30 cellular contexts compared by ENCODE assay signal in genomic region chr13:77857810-77858209, GRCh38.
DNase-seq lines count a peak whose midpoint lies in the region; ATAC-seq, FAIRE-seq and TF ChIP-seq lines count a peak whose summit lies in the region.
"Had no signal": no experiment of that assay in that cellular context is flagged by ENCODE, and none has a peak within 500 bp of the region (broad histone marks: within the 10 kb centered on the region; RNA-seq: fewer than 3 reads in every experiment).

No MANE protein-coding gene starts in this region.

- no peak overlapping the region for H4K91ac ChIP-seq in H1 (replicated peaks; ENCODE audit: insufficient read length, low read length)

- H2BK12ac ChIP-seq in H1 (ENCODE audit: low read depth, low read length): no peak overlapping the region

- H3K79me1 ChIP-seq in H1 (ENCODE audit: low read depth, low read length): no peaks in the 10 kb centered on the region

- H3K23me2 ChIP-seq in H1 (ENCODE audit: low read depth, low read length): no peaks in the 10 kb centered on the region

- H3K14ac ChIP-seq in H1 (ENCODE audit: insufficient read length): no peak overlapping the region

- peak overlapping the region; percentile 7 for H3K27ac Mint-ChIP-seq in neural crest cell (ENCODE audit: unreplicated experiment)
- H3K27ac Mint-ChIP-seq: activated CD4-positive, alpha-beta memory T cell treated with anti-CD3 and anti-CD28 coated beads for 36 hours; immature natural killer cell; stimulated activated effector memory CD8-positive, alpha-beta T cell treated with anti-CD3 and anti-CD28 coated beads, Interleukin-12 subunit alpha, Interleukin-12 subunit beta, amount 100 ng/mL, for 72 hours had no signal

- H3K9me3 Mint-ChIP-seq in neural crest cell: peaks cover 3% of the 10 kb centered on the region
- H3K9me3 Mint-ChIP-seq: activated CD4-positive, alpha-beta memory T cell treated with anti-CD3 and anti-CD28 coated beads for 36 hours; immature natural killer cell; stimulated activated effector memory CD8-positive, alpha-beta T cell treated with anti-CD3 and anti-CD28 coated beads, Interleukin-12 subunit alpha, Interleukin-12 subunit beta, amount 100 ng/mL, for 72 hours had no signal

- H3K18ac ChIP-seq in H1 (ENCODE audit: extremely low read depth, low read length): no peak overlapping the region

- H3K4me3 ChIP-seq in H1 (ENCODE audit: extremely low read depth in 1 of 4, insufficient read depth in 2 of 4, low read depth in 3 of 4, low read length in 4 of 4) (no peak overlapping the region), mammary epithelial cell (replicated peaks in 1 of 3; ENCODE audit: insufficient read depth in 1 of 3, low read depth in 2 of 3, low read length in 3 of 3) (no peak overlapping the region)
- H3K4me3 ChIP-seq: BLaER1, PC-9, psoas muscle, transverse colon had no signal

- H3K9me3 ChIP-seq in H1 (ENCODE audit: insufficient read depth in 2 of 2, low read depth in 1 of 2, low read length in 1 of 2) (no peaks in the 10 kb centered on the region), mammary epithelial cell (replicated peaks; ENCODE audit: insufficient read depth, low read length) (no peaks in the 10 kb centered on the region)
- H3K9me3 ChIP-seq: BLaER1, psoas muscle, SK-N-SH, transverse colon had no signal

- H3K27me3 Mint-ChIP-seq in neural crest cell (ENCODE audit: low read depth): no peaks in the 10 kb centered on the region

- H3K56ac ChIP-seq in H1 (replicated peaks; ENCODE audit: insufficient read length, low read depth, low read length): no peak overlapping the region

- H3K36me3 ChIP-seq in H1 (ENCODE audit: control insufficient read depth in 2 of 4, insufficient read depth in 4 of 4, low read length in 3 of 4): no peaks in the 10 kb centered on the region
- no peaks in the 10 kb centered on the region for H3K36me3 ChIP-seq in mammary epithelial cell (ENCODE audit: insufficient read depth, low read length)
- H3K36me3 ChIP-seq: BLaER1, transverse colon had no signal

- no peak for TF ChIP-seq CTCF in H1 (IDR thresholded peaks at IDR 0.05; ENCODE audit: control extremely low read depth in 1 of 3, insufficient read depth in 1 of 3, low read depth in 1 of 3, low read length in 3 of 3)
- no peak for TF ChIP-seq CTCF in neural crest cell (conservative IDR thresholded peaks at IDR 0.05)
- no peak for TF ChIP-seq CTCF in mammary epithelial cell (conservative IDR thresholded peaks at IDR 0.05 in 1 of 2, IDR thresholded peaks at IDR 0.05 in 1 of 2; ENCODE audit: extremely low read depth in 1 of 2, insufficient read depth in 1 of 2, low read depth in 1 of 2, low read length in 2 of 2)

- H2AFZ ChIP-seq in H1 (ENCODE audit: low read length): peak overlapping the region; percentile 15; the same call in 1 of the 2 replicates
- H2AFZ ChIP-seq in mammary epithelial cell (ENCODE audit: low read depth, low read length): no peak overlapping the region
- H2AFZ ChIP-seq: PC-9 had no signal

- peak overlapping the region; percentile 99 for H2BK120ac ChIP-seq in H1 (replicated peaks; ENCODE audit: low read depth, low read length)

- peaks cover 73% of the 10 kb centered on the region for H3K4me1 Mint-ChIP-seq in neural crest cell
- H3K4me1 Mint-ChIP-seq: immature natural killer cell; stimulated activated effector memory CD8-positive, alpha-beta T cell treated with anti-CD3 and anti-CD28 coated beads, Interleukin-12 subunit alpha, Interleukin-12 subunit beta, amount 100 ng/mL, for 72 hours had no signal

- no peak overlapping the region for H4K8ac ChIP-seq in H1 (ENCODE audit: extremely low read depth, insufficient read depth, low read length)

- no peak for TF ChIP-seq RAD21 in H1 (IDR thresholded peaks at IDR 0.05 in 1 of 2, conservative IDR thresholded peaks at IDR 0.05 in 1 of 2; ENCODE audit: low read depth in 2 of 2, low read length in 2 of 2)

- no peak for TF ChIP-seq POLR2A in H1 (IDR thresholded peaks at IDR 0.05; ENCODE audit: control extremely low read depth in 1 of 2, low read depth in 2 of 2, low read length in 2 of 2)

- POLR2A ChIA-PET in H1 (lab: Charles Lee; ENCODE audit: partially characterized antibody): interaction anchor here (1.3 kb wide), 1 partner anchor 39 kb away, joined by 3 read pairs; no protein-coding TSS in a partner anchor

- intact Hi-C loops in mammary epithelial cell (cut with micrococcal nuclease): no loop called here

- H2AK5ac ChIP-seq in H1 (ENCODE audit: low read depth, low read length): no peak overlapping the region

- H3K27me3 ChIP-seq in H1 (replicated peaks in 1 of 4; ENCODE audit: control insufficient read depth in 3 of 4, extremely low read depth in 1 of 4, insufficient read depth in 3 of 4, low read length in 3 of 4) (no peaks in the 10 kb centered on the region), mammary epithelial cell (ENCODE audit: insufficient read depth, low read length) (no peaks in the 10 kb centered on the region)
- H3K27me3 ChIP-seq: BLaER1, transverse colon had no signal

- H3K4me2 ChIP-seq in H1 (ENCODE audit: insufficient read depth in 1 of 2, low read depth in 2 of 2, low read length in 2 of 2) (no peak overlapping the region), mammary epithelial cell (ENCODE audit: insufficient read depth, low read depth, low read length) (no peak overlapping the region)
- H3K4me2 ChIP-seq: BLaER1, PC-9, SK-N-SH had no signal

- H3K36me3 Mint-ChIP-seq in neural crest cell (ENCODE audit: low read depth): peaks cover 4% of the 10 kb centered on the region
- H3K36me3 Mint-ChIP-seq: activated CD4-positive, alpha-beta memory T cell treated with anti-CD3 and anti-CD28 coated beads for 36 hours; immature natural killer cell; stimulated activated effector memory CD8-positive, alpha-beta T cell treated with anti-CD3 and anti-CD28 coated beads, Interleukin-12 subunit alpha, Interleukin-12 subunit beta, amount 100 ng/mL, for 72 hours had no signal

- CTCF ChIA-PET in H1 (lab: Charles Lee; ENCODE audit: partially characterized antibody) (interaction anchor here (1.0 kb wide), 1 partner anchor 263 kb away, joined by 5 read pairs; no protein-coding TSS in a partner anchor), mammary epithelial cell (lab: Charles Lee; ENCODE audit: low non-redundant PET) (no interaction called here)

- no TSS peak for BruUV-seq in mammary epithelial cell (replicated peaks; lab: Mats Ljungman, UMichigan)

- ATAC-seq in GM18502 (IDR thresholded peaks at IDR 0.05; ENCODE audit: poor library complexity, unreplicated experiment): no peak
- ATAC-seq: left lobe of liver; psoas muscle; stimulated activated effector memory CD8-positive, alpha-beta T cell treated with anti-CD3 and anti-CD28 coated beads, Interleukin-12 subunit alpha, Interleukin-12 subunit beta, amount 100 ng/mL, for 72 hours had no signal

- H2BK5ac ChIP-seq in H1 (ENCODE audit: low read depth, low read length): peak overlapping the region; percentile 18; the same call in 1 of the 2 replicates

- H3K27ac ChIP-seq in H1 (ENCODE audit: low read depth, low read length) (no peak overlapping the region), mammary epithelial cell (ENCODE audit: insufficient read depth, low read depth, low read length) (no peak overlapping the region)
- H3K27ac ChIP-seq: BLaER1, PC-9, psoas muscle, transverse colon had no signal

- no peak for TF ChIP-seq EP300 in H1 (IDR thresholded peaks at IDR 0.05; ENCODE audit: borderline replicate concordance in 1 of 2, low read depth in 2 of 2, low read length in 2 of 2)

- FAIRE-seq in H1 (lab: Jason Lieb, UNC): no peak
- FAIRE-seq: GM12892 had no signal

- H3K4me1 ChIP-seq in H1 (replicated peaks in 1 of 4; ENCODE audit: control insufficient read depth in 3 of 4, insufficient read depth in 4 of 4, low read length in 3 of 4) (peaks cover 0 to 19% (median 10%) of the 10 kb centered on the region in 4 experiments; a peak in 4 of 7 replicates), mammary epithelial cell (ENCODE audit: insufficient read depth, low read length) (no peaks in the 10 kb centered on the region)
- H3K4me1 ChIP-seq: psoas muscle had no signal

- H2BK20ac ChIP-seq in H1 (ENCODE audit: low read length): peak overlapping the region; percentile 67

- dilution Hi-C loops in mammary epithelial cell (cut with HindIII; ENCODE audit: low sequenced_read_pairs): no loop called here

- no peak overlapping the region for H3K23ac ChIP-seq in H1 (ENCODE audit: insufficient read length)

- no peak overlapping the region for H3K4me3 Mint-ChIP-seq in neural crest cell
- H3K4me3 Mint-ChIP-seq: activated CD4-positive, alpha-beta memory T cell treated with anti-CD3 and anti-CD28 coated beads for 36 hours; immature natural killer cell; stimulated activated effector memory CD8-positive, alpha-beta T cell treated with anti-CD3 and anti-CD28 coated beads, Interleukin-12 subunit alpha, Interleukin-12 subunit beta, amount 100 ng/mL, for 72 hours had no signal

- no peak overlapping the region for H4K5ac ChIP-seq in H1 (ENCODE audit: insufficient read length, low read depth, low read length)

- in situ Hi-C loops in mammary epithelial cell (cut with MboI; ENCODE audit: low sequenced_read_pairs in 2 of 2): no loop called here

- H3K4ac ChIP-seq in H1 (replicated peaks; ENCODE audit: insufficient read length, low read depth, low read length): no peak overlapping the region

- no peak overlapping the region for H2BK15ac ChIP-seq in H1 (ENCODE audit: low read length)

- H3K9ac ChIP-seq in H1 (replicated peaks in 1 of 4; ENCODE audit: extremely low read depth in 1 of 4, low read depth in 3 of 4, low read length in 3 of 4) (no peak overlapping the region), mammary epithelial cell (ENCODE audit: insufficient read depth, low read length) (no peak overlapping the region)
- H3K9ac ChIP-seq: BLaER1, SK-N-SH had no signal

- H4K20me1 ChIP-seq in H1 (replicated peaks in 1 of 2; ENCODE audit: control insufficient read depth in 1 of 2, insufficient read depth in 2 of 2, low read length in 2 of 2) (no peaks in the 10 kb centered on the region), mammary epithelial cell (ENCODE audit: insufficient read depth, low read length) (no peaks in the 10 kb centered on the region)
- H4K20me1 ChIP-seq: BLaER1 had no signal

- DNase-seq in H4 (ENCODE audit: low spot score) (peak; percentile 41), LHCN-M2 (ENCODE audit: low read depth) (peak; percentile 78), H1 (ENCODE audit: low read depth in 1 of 2, low spot score in 2 of 2) (no peak), neural crest cell (ENCODE audit: low read depth, low spot score) (no peak), mammary epithelial cell (no peak), DMS79 (lab: John Stamatoyannopoulos, UW) (no peak)
- DNase-seq: activated CD4-positive, alpha-beta memory T cell treated with anti-CD3 and anti-CD28 coated beads for 36 hours; activated CD4-positive, CD25-positive, alpha-beta regulatory T cell; activated naive CD4-positive, alpha-beta T cell; cerebellar nuclear complex; dermis blood vessel endothelial cell; DMS153; hypothalamus; immature natural killer cell; KG1; mesendoderm; MM.1S; NCI-H1105 treated with DMSO at 0.1 percent for 48 hours; NCI-H187 treated with DMSO at 0.1 percent for 48 hours; NCI-H2171; PC-9; psoas muscle; SK-N-SH; stimulated activated CD4-positive, alpha-beta T cell treated with anti-CD3 and anti-CD28 coated beads, Interleukin-15, amount 100 ng/mL, for 24 hours; transverse colon had no signal

- H3K79me2 ChIP-seq in H1 (ENCODE audit: control insufficient read depth in 1 of 2, insufficient read depth in 2 of 2, low read length in 2 of 2): no peaks in the 10 kb centered on the region
- H3K79me2 ChIP-seq in mammary epithelial cell (ENCODE audit: insufficient read depth, low read length): no peaks in the 10 kb centered on the region

Comparison
In these comparisons a context has a peak if more than half of its experiments do, and no peak if none do; other contexts are left out.
1. DNase-seq: peak in H4 (single experiment) and LHCN-M2 (single experiment); none in H1 (0 of 2), neural crest cell (single experiment), mammary epithelial cell (single experiment) and DMS79 (single experiment).